1 cellular context compared by ENCODE assay signal in genomic region chr17:45745843-45746494, GRCh38.
A peak's percentile ranks its signal among the peaks of the same experiment; 100 is the strongest.
TF ChIP-seq lines count a peak whose summit lies in the region.

No MANE protein-coding gene starts in this region.

TF ChIP-seq in GM23338, 12 proteins besides CTCF, POLR2A, EP300 and RAD21 (continued from another document):
- 0 out of 2 replicates have a peak, but pooled peaks have one; percentile 5 for TF ChIP-seq ZNF462 (CRISPR knock-in tag; IDR thresholded peaks at IDR 0.05)
- TF ChIP-seq CREB1 (CRISPR knock-in tag; IDR thresholded peaks at IDR 0.05; ENCODE audit: low read depth), result no peak
- TF ChIP-seq EZH2 (IDR thresholded peaks at IDR 0.05; ENCODE audit: low read depth, unreplicated experiment), result no peak
- TF ChIP-seq POLR2AphosphoS5 (IDR thresholded peaks at IDR 0.05; ENCODE audit: low read depth), result no peak
- TF ChIP-seq EZH2phosphoT487 (IDR thresholded peaks at IDR 0.05; ENCODE audit: unreplicated experiment), result no peak
- TF ChIP-seq NANOG (IDR thresholded peaks at IDR 0.05; ENCODE audit: borderline replicate concordance), result peak; percentile 27; the same call in 1 of the 2 replicates
TF ChIP-seq in GM23338: peak in this region for 2.
